5 cellular contexts compared by ENCODE assay signal in the genomic region with DNA sequence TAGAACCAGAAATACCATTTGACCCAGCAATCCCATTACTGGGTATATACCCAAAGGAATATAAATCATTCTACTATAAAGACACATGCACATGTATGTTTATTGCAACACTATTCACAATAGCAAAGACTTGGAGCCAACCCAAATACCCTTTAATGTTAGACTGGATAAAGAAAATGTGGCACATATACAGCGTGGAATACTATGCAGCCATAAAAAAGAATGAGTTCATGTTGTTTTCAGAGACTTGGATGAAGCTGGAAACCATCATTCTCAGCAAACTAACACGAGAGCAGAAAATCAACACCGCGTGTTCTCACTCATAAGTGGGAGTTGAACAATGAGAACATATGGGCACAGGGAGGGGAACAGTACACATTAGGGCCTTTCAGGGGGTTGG.
DNase-seq lines count a peak whose midpoint lies in the region; ATAC-seq, FAIRE-seq and TF ChIP-seq lines count a peak whose summit lies in the region.
"Not testable (repeated sequence)": the region's sequence is repeated elsewhere in the genome, so short reads cannot be mapped to it uniquely, and the experiment has no call there.

No MANE protein-coding gene starts in this region.

- POLR2A ChIA-PET in HEK293 (lab: Yijun Ruan, JAX); K562 (lab: Yijun Ruan, JAX): not testable (repeated sequence)
- POLR2A ChIA-PET in MCF 10A (lab: Yijun Ruan, JAX): interaction anchor here (1.0 kb wide), 1 partner anchor 52 kb away, joined by 3 read pairs; no protein-coding TSS in a partner anchor

- not testable (repeated sequence) for H3K79me2 ChIP-seq in K562 (ENCODE audit: control insufficient read depth, insufficient read depth, low read length)

- not testable (repeated sequence) for H3K4me1 Mint-ChIP-seq in MCF 10A (ENCODE audit: insufficient read depth, unreplicated experiment); neural crest cell

- H4K20me1 ChIP-seq in K562 (replicated peaks; ENCODE audit: control insufficient read depth, insufficient read depth, low read length): not testable (repeated sequence)

- CTCF ChIA-PET in HEK293 (lab: Yijun Ruan, JAX); K562 (lab: Yijun Ruan, JAX; ENCODE audit: low intra/inter-chr PET ratio); MCF 10A (lab: Yijun Ruan, JAX): not testable (repeated sequence)

- TF ChIP-seq RAD21 in K562 (CRISPR knock-in tag; conservative IDR thresholded peaks at IDR 0.05 in 1 of 2, IDR thresholded peaks at IDR 0.05 in 1 of 2): not testable (repeated sequence)

- TF ChIP-seq POLR2A in K562 (conservative IDR thresholded peaks at IDR 0.05): not testable (repeated sequence)

- not testable (repeated sequence) for H3K9ac ChIP-seq in K562 (ENCODE audit: insufficient read depth in 1 of 2, low read depth in 2 of 2, low read length in 2 of 2)

- TF ChIP-seq CTCF in HEK293 (tag by site-specific recombination; IDR thresholded peaks at IDR 0.05); K562 (IDR thresholded peaks at IDR 0.05 in 2 of 3, conservative IDR thresholded peaks at IDR 0.05 in 1 of 3; ENCODE audit: insufficient read depth in 2 of 3, low read depth in 1 of 3, low read length in 3 of 3); MCF 10A (IDR thresholded peaks at IDR 0.05; ENCODE audit: unreplicated experiment); neural crest cell (conservative IDR thresholded peaks at IDR 0.05): not testable (repeated sequence)

- DNase-seq in K562 (ENCODE audit: extremely low read depth in 1 of 4, low spot score in 3 of 4); MCF 10A (ENCODE audit: unreplicated experiment); epithelial cell of prostate (ENCODE audit: low read depth, low spot score); neural crest cell (ENCODE audit: low read depth, low spot score): not testable (repeated sequence)

- H3K36me3 ChIP-seq in HEK293 (ENCODE audit: control insufficient read depth in 2 of 2, insufficient read depth in 1 of 2, low read length in 2 of 2); K562 (ENCODE audit: control insufficient read depth, insufficient read depth, low read length): not testable (repeated sequence)

- not testable (repeated sequence) for TF ChIP-seq EP300 in K562 (IDR thresholded peaks at IDR 0.05; ENCODE audit: low read length)

- not testable (repeated sequence) for H3K4me3 ChIP-seq in HEK293 (ENCODE audit: low read depth, low read length); K562

- not testable (repeated sequence) for H3K27me3 Mint-ChIP-seq in MCF 10A (ENCODE audit: insufficient read depth, unreplicated experiment); neural crest cell (ENCODE audit: low read depth)

- not testable (repeated sequence) for H3K27me3 ChIP-seq in K562 (ENCODE audit: control insufficient read depth in 2 of 2, insufficient read depth in 2 of 2, low read length in 2 of 2)

- in situ Hi-C loops in K562 (cut with MboI): not testable (repeated sequence)

- peak overlapping the region; percentile 37 for H3K27ac Mint-ChIP-seq in MCF 10A (ENCODE audit: low read depth, unreplicated experiment)
- peak overlapping the region; percentile 28 for H3K27ac Mint-ChIP-seq in neural crest cell (ENCODE audit: unreplicated experiment)

- 0% methylated on average over 4 of the region's 4 CpGs for WGBS in K562 (ENCODE audit: insufficient coverage, low coverage, missing lambda C conversion rate)

- intact Hi-C loops in K562 (cut with micrococcal nuclease); MCF 10A (cut with micrococcal nuclease): not testable (repeated sequence)

- H3K9me3 Mint-ChIP-seq in MCF 10A (ENCODE audit: unreplicated experiment): not testable (repeated sequence)
- peaks cover 32% of the 10 kb centered on the region for H3K9me3 Mint-ChIP-seq in neural crest cell

- not testable (repeated sequence) for BruUV-seq in K562 (replicated peaks; lab: Mats Ljungman, UMichigan); MCF 10A (replicated peaks; lab: Mats Ljungman, UMichigan)

- not testable (repeated sequence) for H3K9me3 ChIP-seq in HEK293 (ENCODE audit: control insufficient read depth, insufficient read depth, low read depth, low read length); K562 (replicated peaks; ENCODE audit: control insufficient read depth, insufficient read depth, low read depth, low read length)

- H3K4me3 Mint-ChIP-seq in MCF 10A (ENCODE audit: unreplicated experiment); neural crest cell: not testable (repeated sequence)

- not testable (repeated sequence) for H3K9me1 ChIP-seq in K562 (ENCODE audit: control insufficient read depth, insufficient read depth, low read length)

- H3K36me3 Mint-ChIP-seq in MCF 10A (ENCODE audit: insufficient read depth, unreplicated experiment): not testable (repeated sequence)
- peaks cover 28% of the 10 kb centered on the region for H3K36me3 Mint-ChIP-seq in neural crest cell (ENCODE audit: low read depth)

- H3K27ac ChIP-seq in HEK293 (ENCODE audit: extremely low read depth, low read depth, low read length); K562 (ENCODE audit: extremely low read depth, low read depth, low read length): not testable (repeated sequence)
- H3K27ac ChIP-seq in epithelial cell of prostate: peak overlapping the region; percentile 40

- ATAC-seq in K562: not testable (repeated sequence)

- H3K4me1 ChIP-seq in HEK293 (ENCODE audit: control insufficient read depth, insufficient read depth, low read length); K562 (replicated peaks in 1 of 2; ENCODE audit: control insufficient read depth in 2 of 2, insufficient read depth in 2 of 2, low read length in 2 of 2): not testable (repeated sequence)

- H2AFZ ChIP-seq in K562 (ENCODE audit: low read depth, low read length): not testable (repeated sequence)

- FAIRE-seq in K562 (lab: Jason Lieb, UNC): not testable (repeated sequence)

- not testable (repeated sequence) for H3K4me2 ChIP-seq in K562 (ENCODE audit: insufficient read depth, low read length)

TF ChIP-seq in HEK293, 187 proteins besides CTCF, POLR2A, EP300 and RAD21:
- TF ChIP-seq ZNF146 (tag by site-specific recombination; IDR thresholded peaks at IDR 0.05) (peak; percentile 85; the same call in 1 of the 2 replicates), ZNF280D (tag by site-specific recombination; IDR thresholded peaks at IDR 0.05) (0 out of 2 replicates have a peak, but pooled peaks have one; percentile 50)
TF ChIP-seq in HEK293: peak in this region for 2; not testable (repeated sequence) for 185.

TF ChIP-seq in K562, 482 proteins besides CTCF, POLR2A, EP300 and RAD21:
- TF ChIP-seq ZNF146 (CRISPR knock-in tag; IDR thresholded peaks at IDR 0.05; ENCODE audit: unreplicated experiment): peak; percentile 54
